ENCODE assay signal across 25 cellular contexts in the genomic region with DNA sequence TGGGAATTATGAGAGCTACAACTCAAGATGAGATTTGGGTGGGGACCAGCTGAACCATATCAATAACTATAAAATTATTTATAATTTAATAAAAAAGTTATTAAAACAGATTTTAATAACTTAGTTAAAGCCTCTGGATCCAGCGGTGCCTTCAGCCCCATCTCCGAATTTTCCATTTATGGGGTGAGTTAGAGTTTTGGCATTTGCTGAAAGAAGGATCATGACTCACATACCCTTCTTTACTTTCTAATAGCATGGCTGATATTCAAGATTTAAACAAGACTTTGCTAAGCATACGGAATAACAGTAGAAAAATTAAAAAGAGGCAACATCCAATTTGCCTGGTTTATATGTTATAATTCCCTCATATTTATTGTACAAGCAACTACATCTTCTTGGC.
"Had no signal": no experiment of that assay in that cellular context is flagged by ENCODE, and none has a peak within 500 bp of the region (broad histone marks: within the 10 kb centered on the region; RNA-seq: fewer than 3 reads in every experiment).

No MANE protein-coding gene starts in this region.

- H3K4me1 ChIP-seq: Peyer's patch, SJCRH30 had no signal

- H2AFZ ChIP-seq: PC-9 had no signal

- H3K9me3 ChIP-seq: Peyer's patch, SJCRH30 had no signal

- DNase-seq: Kasumi-1, MV-4-11, NCI-H1048, NCI-H1105, NCI-H1417, NCI-H146, NCI-H1694 treated with DMSO at 0.1 percent for 48 hours, NCI-H1930, NCI-H2081, NCI-H2107, NCI-H2227 treated with DMSO at 0.1 percent for 48 hours, NCI-H524, NCI-H526 treated with DMSO at 0.1 percent for 48 hours, NCI-H748 treated with DMSO at 0.1 percent for 48 hours, PC-9, Peyer's patch, SHP77 treated with DMSO at 0.1 percent for 48 hours, SJCRH30, T-helper 1 cell had no signal

- H3K27ac Mint-ChIP-seq: IgD-negative memory B cell had no signal

- H3K4me3 Mint-ChIP-seq: IgD-negative memory B cell had no signal

- H3K36me3 ChIP-seq: Peyer's patch, SJCRH30 had no signal

- ATAC-seq: HepG2, K562, Right ventricle myocardium inferior, SK-N-SH treated with all-trans-retinoic acid at 6 μM for 48 hours had no signal

- H3K27ac ChIP-seq: KMS-11, PC-9, Peyer's patch, SJCRH30 had no signal

- H3K9ac ChIP-seq: KMS-11 had no signal

- H3K4me2 ChIP-seq: KMS-11, PC-9 had no signal

- H3K36me3 Mint-ChIP-seq: IgD-negative memory B cell had no signal

- H3K4me1 Mint-ChIP-seq: IgD-negative memory B cell had no signal

- H3K27me3 ChIP-seq: Peyer's patch had no signal

- H3K4me3 ChIP-seq: K562, PC-9, Peyer's patch, SJCRH30 had no signal
